ENCODE assay signal across 8 cellular contexts in the genomic region with DNA sequence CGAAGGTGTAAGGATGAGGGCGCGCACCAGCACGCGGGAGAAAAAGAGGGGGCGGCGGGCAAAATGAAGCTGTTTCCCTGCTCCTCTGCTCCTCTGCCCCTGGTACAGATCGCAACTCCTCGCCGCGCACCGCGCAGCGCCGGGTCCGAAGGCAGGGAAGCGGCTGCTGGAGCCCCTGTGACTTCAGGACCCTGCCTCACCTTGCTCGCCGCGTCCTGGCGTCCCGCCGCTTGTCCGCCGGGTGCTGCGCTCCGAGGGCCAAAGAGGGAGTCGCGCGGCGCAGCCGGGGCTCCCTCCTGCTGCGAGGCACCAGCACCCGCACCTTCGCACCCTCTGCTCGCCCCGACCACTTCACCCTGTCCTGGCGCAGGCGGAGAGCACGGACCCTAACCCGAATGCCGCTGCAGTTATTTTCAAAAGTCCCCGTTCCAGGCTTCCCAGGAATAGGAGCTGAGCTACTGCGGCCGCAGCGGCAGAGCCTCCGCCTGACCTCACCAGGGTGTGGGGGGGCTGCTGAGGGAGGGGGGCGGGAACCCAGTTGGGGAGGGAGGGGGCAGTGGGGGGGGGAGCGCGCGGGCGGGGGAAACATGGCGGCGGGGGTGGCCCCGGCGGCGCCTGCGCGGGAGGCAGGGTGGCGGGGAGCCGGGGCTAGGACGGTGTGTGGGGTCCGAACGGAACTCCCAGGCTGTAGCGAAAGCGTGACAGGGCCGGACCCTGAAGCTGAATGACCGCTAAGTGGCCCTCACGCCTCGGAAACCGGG. TPM values are rescaled to one million over a fixed set of nuclear protein-coding genes. Genes with fewer than 3 reads are reported as not detected.
DNase-seq lines count a peak whose midpoint lies in the region; ATAC-seq, FAIRE-seq and TF ChIP-seq lines count a peak whose summit lies in the region.

A gene with protein sequence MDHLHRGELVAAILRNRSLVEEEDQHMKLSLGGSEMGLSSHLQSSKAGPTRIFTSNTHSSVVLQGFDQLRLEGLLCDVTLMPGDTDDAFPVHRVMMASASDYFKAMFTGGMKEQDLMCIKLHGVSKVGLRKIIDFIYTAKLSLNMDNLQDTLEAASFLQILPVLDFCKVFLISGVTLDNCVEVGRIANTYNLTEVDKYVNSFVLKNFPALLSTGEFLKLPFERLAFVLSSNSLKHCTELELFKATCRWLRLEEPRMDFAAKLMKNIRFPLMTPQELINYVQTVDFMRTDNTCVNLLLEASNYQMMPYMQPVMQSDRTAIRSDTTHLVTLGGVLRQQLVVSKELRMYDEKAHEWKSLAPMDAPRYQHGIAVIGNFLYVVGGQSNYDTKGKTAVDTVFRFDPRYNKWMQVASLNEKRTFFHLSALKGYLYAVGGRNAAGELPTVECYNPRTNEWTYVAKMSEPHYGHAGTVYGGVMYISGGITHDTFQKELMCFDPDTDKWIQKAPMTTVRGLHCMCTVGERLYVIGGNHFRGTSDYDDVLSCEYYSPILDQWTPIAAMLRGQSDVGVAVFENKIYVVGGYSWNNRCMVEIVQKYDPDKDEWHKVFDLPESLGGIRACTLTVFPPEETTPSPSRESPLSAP (minus strand): TSS at position 503 of the 761 bp plus-strand sequence. CDS start 88,337 bp downstream, outside the sequence.

- POLR2A ChIA-PET in activated B cell treated with CpG ODN at 0.5 μM for 24 hours (lab: Charles Lee): no interaction called here

- no peak for TF ChIP-seq POLR2A in erythroblast (IDR thresholded peaks at IDR 0.05; ENCODE audit: low read length)

- H3K36me3 ChIP-seq in mesodermal cell (ENCODE audit: control insufficient read depth, insufficient read depth, low read length) (no peaks in the 10 kb centered on the region), subcutaneous abdominal adipose tissue (ENCODE audit: control insufficient read depth in 5 of 5, insufficient read depth in 5 of 5, low read length in 5 of 5) (no peaks in the 10 kb centered on the region)

- DNase-seq in D721Med (ENCODE audit: insufficient read length, low spot score): peak; percentile 18
- DNase-seq in HFF-Myc (ENCODE audit: extremely low read depth, low read depth): no peak
- no peak for DNase-seq in activated B cell treated with CpG ODN at 0.5 μM for 24 hours
- DNase-seq in erythroblast (lab: John Stamatoyannopoulos, UW): peak; percentile 63 to 67

- peaks cover 3% of the 10 kb centered on the region for H3K4me1 ChIP-seq in mesodermal cell (ENCODE audit: control insufficient read depth, insufficient read depth, low read length, poor library complexity, severe bottlenecking)
- H3K4me1 ChIP-seq in subcutaneous abdominal adipose tissue (ENCODE audit: control insufficient read depth in 5 of 5, insufficient read depth in 5 of 5, low read length in 5 of 5): peaks cover 0 to 8% (median 4%) of the 10 kb centered on the region in 5 donors

- H3K9me3 ChIP-seq in mesodermal cell (ENCODE audit: control insufficient read depth, low read length) (no peaks in the 10 kb centered on the region), subcutaneous abdominal adipose tissue (ENCODE audit: control insufficient read depth in 5 of 5, low read length in 5 of 5) (no peaks in the 10 kb centered on the region)

- intact Hi-C loops in activated B cell treated with CpG ODN at 0.5 μM for 24 hours (cut with micrococcal nuclease): no loop called here

- TF ChIP-seq CTCF in D721Med (IDR thresholded peaks at IDR 0.05; ENCODE audit: insufficient read depth, missing control alignments) (no peak), HFF-Myc (IDR thresholded peaks at IDR 0.05; ENCODE audit: low read depth, low read length, missing control alignments) (no peak), activated B cell treated with CpG ODN at 0.5 μM for 24 hours (IDR thresholded peaks at IDR 0.05) (no peak)

- peak within 1 kb of the TSS; percentile 68 for H3K4me3 Mint-ChIP-seq in activated B cell treated with CpG ODN at 0.5 μM for 24 hours

- H3K27ac ChIP-seq in mesodermal cell (ENCODE audit: low read depth, low read length, severe bottlenecking): no peak within 1 kb of the TSS
- H3K27ac ChIP-seq in subcutaneous abdominal adipose tissue (ENCODE audit: low read depth, low read length): no peak within 1 kb of the TSS

- no peaks in the 10 kb centered on the region for H3K36me3 Mint-ChIP-seq in activated B cell treated with CpG ODN at 0.5 μM for 24 hours (ENCODE audit: low read depth)

- H3K27ac Mint-ChIP-seq in activated B cell treated with CpG ODN at 0.5 μM for 24 hours: no peak within 1 kb of the TSS

- CTCF ChIA-PET in activated B cell treated with CpG ODN at 0.5 μM for 24 hours (lab: Charles Lee): no interaction called here

- no peak for FAIRE-seq in D721Med (lab: Jason Lieb, UNC)

- H3K27me3 ChIP-seq in subcutaneous abdominal adipose tissue (ENCODE audit: control insufficient read depth in 5 of 5, insufficient read depth in 4 of 5, low read length in 5 of 5): peaks cover 0 to 10% (median 0%) of the 10 kb centered on the region in 5 donors

- peaks cover 9% of the 10 kb centered on the region for H3K27me3 Mint-ChIP-seq in activated B cell treated with CpG ODN at 0.5 μM for 24 hours

- peaks cover 2% of the 10 kb centered on the region for H3K9me3 Mint-ChIP-seq in activated B cell treated with CpG ODN at 0.5 μM for 24 hours

- ATAC-seq in activated B cell treated with CpG ODN at 0.5 μM for 24 hours (ENCODE audit: low read depth) (no peak), GM19023 (IDR thresholded peaks at IDR 0.05; ENCODE audit: unreplicated experiment) (no peak), GM18519 (IDR thresholded peaks at IDR 0.05; ENCODE audit: low FRiP score, unreplicated experiment) (no peak)

- 0% methylated on average over 1 to 11 of the region's 71 CpGs for WGBS in mesodermal cell (ENCODE audit: insufficient coverage in 2 of 2), 2 experiments

- H3K4me3 ChIP-seq in HFF-Myc (replicated peaks; ENCODE audit: low read depth, low read length): peak within 1 kb of the TSS; percentile 48
- H3K4me3 ChIP-seq in mesodermal cell (ENCODE audit: extremely low read depth, insufficient read depth, low read length, poor library complexity, severe bottlenecking): peak within 1 kb of the TSS; percentile 46
- peak within 1 kb of the TSS; percentile 62 to 71 (median 68) for H3K4me3 ChIP-seq in subcutaneous abdominal adipose tissue (ENCODE audit: low read depth in 1 of 5, low read length in 5 of 5)

- peaks cover 7% of the 10 kb centered on the region for H3K4me1 Mint-ChIP-seq in activated B cell treated with CpG ODN at 0.5 μM for 24 hours

- peak within 1 kb of the TSS in 4 of 5 donors; percentile 44 to 74 (median 61) for H3K9ac ChIP-seq in subcutaneous abdominal adipose tissue (ENCODE audit: low read length in 5 of 5)

RNA-seq across cellular contexts. Expression of the gene that starts here (rescaled TPM):
- total RNA-seq in activated B cell treated with CpG ODN at 0.5 μM for 24 hours: not detected in 2 replicates
- polyA plus RNA-seq in mesodermal cell (2013, experiment 1 of 2): 5.3 TPM
- polyA plus RNA-seq in mesodermal cell (2013, experiment 2 of 2): 5.5 TPM

Comparison
In these comparisons a context has a peak if more than half of its experiments do, and no peak if none do; other contexts are left out.
1. DNase-seq: peak in D721Med (single experiment) and erythroblast (2 of 2); none in HFF-Myc (single experiment) and activated B cell treated with CpG ODN at 0.5 μM for 24 hours (single experiment).
2. Peak in every context shown above with its lines, with median percentiles within 50 percentile points of each other: H3K4me3 ChIP-seq.